7 cellular contexts compared by ENCODE assay signal in the genomic region with DNA sequence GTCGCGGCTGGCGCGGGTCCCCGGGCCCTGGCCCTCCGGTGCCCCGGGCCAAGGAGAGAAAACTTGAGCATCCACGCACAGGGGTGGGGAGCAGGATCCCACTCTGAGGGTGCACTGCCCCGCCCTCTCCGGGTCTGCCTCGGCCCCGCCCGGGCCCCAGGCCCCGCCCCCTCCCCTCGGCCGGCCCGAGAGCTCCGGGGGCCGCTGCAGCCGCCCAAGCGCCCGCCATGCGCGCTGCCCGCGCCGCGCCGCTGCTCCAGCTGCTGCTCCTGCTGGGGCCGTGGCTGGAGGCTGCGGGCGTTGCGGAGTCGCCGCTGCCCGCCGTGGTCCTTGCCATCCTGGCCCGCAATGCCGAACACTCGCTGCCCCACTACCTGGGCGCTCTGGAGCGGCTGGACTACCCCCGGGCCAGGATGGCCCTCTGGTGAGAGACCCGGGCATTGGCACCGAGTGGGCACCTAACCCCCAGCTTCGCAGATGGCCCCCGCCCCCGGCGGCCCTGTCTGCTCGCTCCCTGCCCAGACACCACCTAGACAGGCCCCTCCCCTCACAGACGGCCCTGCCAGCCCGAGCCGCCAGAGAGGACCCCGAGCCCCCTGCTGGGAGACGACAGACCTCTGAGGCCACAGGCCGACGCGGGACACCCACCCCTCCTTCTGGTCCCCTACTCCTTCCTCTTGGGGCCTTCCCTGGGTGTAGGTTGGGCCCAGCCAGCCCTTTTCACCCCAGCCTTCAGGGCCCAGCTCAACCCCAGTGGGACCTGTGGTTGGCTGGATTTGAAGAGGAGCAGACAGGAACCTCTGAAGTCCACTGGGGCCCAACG. TPM values are rescaled to one million over a fixed set of nuclear protein-coding genes. Genes with fewer than 3 reads are reported as not detected.
DNase-seq lines count a peak whose midpoint lies in the region; ATAC-seq and TF ChIP-seq lines count a peak whose summit lies in the region.

A gene with protein sequence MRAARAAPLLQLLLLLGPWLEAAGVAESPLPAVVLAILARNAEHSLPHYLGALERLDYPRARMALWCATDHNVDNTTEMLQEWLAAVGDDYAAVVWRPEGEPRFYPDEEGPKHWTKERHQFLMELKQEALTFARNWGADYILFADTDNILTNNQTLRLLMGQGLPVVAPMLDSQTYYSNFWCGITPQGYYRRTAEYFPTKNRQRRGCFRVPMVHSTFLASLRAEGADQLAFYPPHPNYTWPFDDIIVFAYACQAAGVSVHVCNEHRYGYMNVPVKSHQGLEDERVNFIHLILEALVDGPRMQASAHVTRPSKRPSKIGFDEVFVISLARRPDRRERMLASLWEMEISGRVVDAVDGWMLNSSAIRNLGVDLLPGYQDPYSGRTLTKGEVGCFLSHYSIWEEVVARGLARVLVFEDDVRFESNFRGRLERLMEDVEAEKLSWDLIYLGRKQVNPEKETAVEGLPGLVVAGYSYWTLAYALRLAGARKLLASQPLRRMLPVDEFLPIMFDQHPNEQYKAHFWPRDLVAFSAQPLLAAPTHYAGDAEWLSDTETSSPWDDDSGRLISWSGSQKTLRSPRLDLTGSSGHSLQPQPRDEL (plus strand): TSS at position 207 of the 823 bp plus-strand sequence. CDS start 21 bp downstream, at position 228.

- no peak within 1 kb of the TSS for H2BK5ac ChIP-seq in mesenchymal stem cell (ENCODE audit: low read depth, low read length, poor library complexity, severe bottlenecking)

- no peak within 1 kb of the TSS for H3K27ac Mint-ChIP-seq in activated CD4-positive, alpha-beta memory T cell treated with anti-CD3 and anti-CD28 coated beads for 36 hours
- peak within 1 kb of the TSS; percentile 19 to 70 for H3K27ac Mint-ChIP-seq in effector memory CD8-positive, alpha-beta T cell

- H3K4me3 Mint-ChIP-seq in activated CD4-positive, alpha-beta memory T cell treated with anti-CD3 and anti-CD28 coated beads for 36 hours = peak within 1 kb of the TSS; percentile 69
- peak within 1 kb of the TSS; percentile 83 for H3K4me3 Mint-ChIP-seq in effector memory CD8-positive, alpha-beta T cell

- H4K8ac ChIP-seq in mesenchymal stem cell (ENCODE audit: low read length) = peak within 1 kb of the TSS; percentile 91

- H3K9me3 Mint-ChIP-seq in activated CD4-positive, alpha-beta memory T cell treated with anti-CD3 and anti-CD28 coated beads for 36 hours = no peaks in the 10 kb centered on the region
- H3K9me3 Mint-ChIP-seq in effector memory CD8-positive, alpha-beta T cell = no peaks in the 10 kb centered on the region

- TF ChIP-seq CTCF in GM12865 (IDR thresholded peaks at IDR 0.05; ENCODE audit: insufficient read depth, low read depth, low read length, missing control alignments) (no peak), Loucy (conservative IDR thresholded peaks at IDR 0.05; ENCODE audit: low read length) (peak; percentile 34)

- H3K79me1 ChIP-seq in mesenchymal stem cell (replicated peaks; ENCODE audit: low read length, poor library complexity, severe bottlenecking) = peaks cover 14% of the 10 kb centered on the region

- H3F3A ChIP-seq in Loucy (ENCODE audit: low read depth) = no peaks in the 10 kb centered on the region

- no peaks in the 10 kb centered on the region for H3K36me3 Mint-ChIP-seq in activated CD4-positive, alpha-beta memory T cell treated with anti-CD3 and anti-CD28 coated beads for 36 hours
- peaks cover 4% of the 10 kb centered on the region for H3K36me3 Mint-ChIP-seq in effector memory CD8-positive, alpha-beta T cell (ENCODE audit: insufficient read depth)

- H3K4me3 ChIP-seq in GM12865 (ENCODE audit: low read depth, low read length) = peak within 1 kb of the TSS; percentile 80
- H3K4me3 ChIP-seq in Loucy (ENCODE audit: low read length, poor library complexity, severe bottlenecking) = peak within 1 kb of the TSS; percentile 90
- peak within 1 kb of the TSS; percentile 71 to 95 for H3K4me3 ChIP-seq in mesenchymal stem cell (ENCODE audit: insufficient read depth in 1 of 2, low read depth in 1 of 2, low read length in 2 of 2)

- peak within 1 kb of the TSS in 1 of 2 experiments; percentile 28 for H3K23ac ChIP-seq in mesenchymal stem cell (ENCODE audit: low read length in 2 of 2)

- H3K79me2 ChIP-seq in Loucy (ENCODE audit: insufficient read depth, low read length) = no peaks in the 10 kb centered on the region

- H3K4me1 ChIP-seq in Loucy (ENCODE audit: insufficient read depth, low read length, poor library complexity, severe bottlenecking) (peaks cover 13% of the 10 kb centered on the region), mesenchymal stem cell (ENCODE audit: control insufficient read depth, insufficient read depth, low read depth, low read length) (peaks cover 23% of the 10 kb centered on the region)

- H3K9me3 ChIP-seq in Loucy (ENCODE audit: insufficient read depth, low read depth, low read length) (no peaks in the 10 kb centered on the region), mesenchymal stem cell (ENCODE audit: control insufficient read depth, low read length) (no peaks in the 10 kb centered on the region)

- POLR2A ChIA-PET in activated CD4-positive, alpha-beta memory T cell treated with anti-CD3 and anti-CD28 coated beads for 36 hours (lab: Charles Lee) = interaction anchor here (1.1 kb wide), 1 partner anchor 132 kb away, joined by 3 read pairs; a partner anchor contains a TSS

- H3K18ac ChIP-seq in mesenchymal stem cell (ENCODE audit: low read depth in 1 of 2, low read length in 2 of 2) = peak within 1 kb of the TSS; percentile 85 to 89

- H4K91ac ChIP-seq in mesenchymal stem cell (ENCODE audit: low read length) = peak within 1 kb of the TSS; percentile 91

- H3K27me3 ChIP-seq in Loucy (ENCODE audit: insufficient read depth, low read length, poor library complexity, severe bottlenecking) (no peaks in the 10 kb centered on the region), mesenchymal stem cell (ENCODE audit: control insufficient read depth in 1 of 2, insufficient read depth in 1 of 2, low read length in 2 of 2) (peaks cover 9 to 29% of the 10 kb centered on the region in 2 experiments)

- WGBS in mesenchymal stem cell = under 1% methylated on average over 55 of the region's 59 CpGs

- peak within 1 kb of the TSS; percentile 35 for H2AK5ac ChIP-seq in mesenchymal stem cell (ENCODE audit: low read length, severe bottlenecking)

- H4K20me1 ChIP-seq in Loucy (ENCODE audit: insufficient read depth, low read length, poor library complexity, severe bottlenecking) = no peaks in the 10 kb centered on the region

- ATAC-seq in effector memory CD8-positive, alpha-beta T cell (replicated peaks) = peak; percentile 74

- no peaks in the 10 kb centered on the region for H3K9me2 ChIP-seq in Loucy (replicated peaks; ENCODE audit: low read depth, low read length)

- H3K27me3 Mint-ChIP-seq in activated CD4-positive, alpha-beta memory T cell treated with anti-CD3 and anti-CD28 coated beads for 36 hours = peaks cover 24% of the 10 kb centered on the region
- peaks cover 17 to 31% of the 10 kb centered on the region in 2 donors for H3K27me3 Mint-ChIP-seq in effector memory CD8-positive, alpha-beta T cell

- peak within 1 kb of the TSS; percentile 41 to 76 for H3K14ac ChIP-seq in mesenchymal stem cell (ENCODE audit: low read length in 2 of 2)

- H3K9ac ChIP-seq in Loucy (ENCODE audit: low read depth, low read length, poor library complexity, severe bottlenecking) (peak within 1 kb of the TSS; percentile 78), mesenchymal stem cell (ENCODE audit: low read length) (peak within 1 kb of the TSS; percentile 93)

- H2BK12ac ChIP-seq in mesenchymal stem cell (ENCODE audit: low read length in 2 of 2) = peak within 1 kb of the TSS in 1 of 2 experiments; percentile 55

- peak within 1 kb of the TSS; percentile 97 for H2BK15ac ChIP-seq in mesenchymal stem cell (ENCODE audit: low read depth, poor library complexity, severe bottlenecking)

- H3K4me2 ChIP-seq in Loucy (ENCODE audit: low read depth, low read length, poor library complexity, severe bottlenecking) = peak within 1 kb of the TSS; percentile 78
- peak within 1 kb of the TSS; percentile 97 for H3K4me2 ChIP-seq in mesenchymal stem cell (ENCODE audit: low read length, poor library complexity, severe bottlenecking)

- peak within 1 kb of the TSS; percentile 64 for H2BK120ac ChIP-seq in mesenchymal stem cell (ENCODE audit: low read depth, low read length)

- H3K36me3 ChIP-seq in Loucy (ENCODE audit: insufficient read depth, low read length) = no peaks in the 10 kb centered on the region
- peaks cover 21 to 22% of the 10 kb centered on the region in 2 experiments for H3K36me3 ChIP-seq in mesenchymal stem cell (ENCODE audit: control insufficient read depth in 1 of 2, insufficient read depth in 2 of 2, low read depth in 1 of 2, low read length in 2 of 2)

- DNase-seq in GM12865 (ENCODE audit: low read depth) (peak; percentile 51), H4 (ENCODE audit: low spot score) (no peak), mesenchymal stem cell (peak; percentile 62)
- peak; percentile 49 for DNase-seq in activated CD4-positive, alpha-beta memory T cell treated with anti-CD3 and anti-CD28 coated beads for 36 hours
- DNase-seq in effector memory CD8-positive, alpha-beta T cell = peak; percentile 25 to 44 (median 27)
- peak; percentile 17 to 19 for DNase-seq in stimulated activated CD8-positive, alpha-beta memory T cell treated with anti-CD3 and anti-CD28 coated beads, Interleukin-4, amount 100 ng/mL, for 1 hour (ENCODE audit: low read depth in 2 of 2, low spot score in 1 of 2)

- peaks cover 9% of the 10 kb centered on the region for H3K4me1 Mint-ChIP-seq in activated CD4-positive, alpha-beta memory T cell treated with anti-CD3 and anti-CD28 coated beads for 36 hours (ENCODE audit: low read depth)
- peaks cover 7 to 14% of the 10 kb centered on the region in 2 donors for H3K4me1 Mint-ChIP-seq in effector memory CD8-positive, alpha-beta T cell (ENCODE audit: low read depth in 2 of 2)

- intact Hi-C loops in activated CD4-positive, alpha-beta memory T cell treated with anti-CD3 and anti-CD28 coated beads for 36 hours (cut with micrococcal nuclease) = no loop called here

- CTCF ChIA-PET in activated CD4-positive, alpha-beta memory T cell treated with anti-CD3 and anti-CD28 coated beads for 36 hours (lab: Charles Lee) = interaction anchor here (0.8 to 2.9 kb wide), 20 partner anchors 11 to 207 kb away, joined by 3 to 31 read pairs (median 4); a partner anchor contains a TSS

- H3K4ac ChIP-seq in mesenchymal stem cell (ENCODE audit: low read depth in 1 of 2, low read length in 2 of 2) = peak within 1 kb of the TSS; percentile 77 to 88

- H3K27ac ChIP-seq in mesenchymal stem cell (ENCODE audit: low read length, poor library complexity, severe bottlenecking) = no peak within 1 kb of the TSS

- H2AFZ ChIP-seq in Loucy (ENCODE audit: low read length) (peak within 1 kb of the TSS; percentile 100), mesenchymal stem cell (ENCODE audit: low read depth, low read length) (peak within 1 kb of the TSS; percentile 90)

RNA-seq across cellular contexts. Expression of the gene that starts here (rescaled TPM):
- 19.0 and 20.8 TPM in 2 replicates for total RNA-seq in H4 (2014; rRNA removed; shearing (Covaris generic))
- 1 to 10 TPM; 1.0 to 1.1 TPM for total RNA-seq in activated CD4-positive, alpha-beta memory T cell treated with anti-CD3 and anti-CD28 coated beads for 36 hours
- polyA plus RNA-seq in mesenchymal stem cell (2013, experiment 1 of 2) = 96.2 TPM
- polyA plus RNA-seq in mesenchymal stem cell (2013, experiment 2 of 2) = 100 TPM
